In genomic region chr10:76769587-76769986, GRCh38 we compare ENCODE assay signal across 31 cellular contexts.
"Had no signal": no experiment of that assay in that cellular context is flagged by ENCODE, and none has a peak within 500 bp of the region (broad histone marks: within the 10 kb centered on the region; RNA-seq: fewer than 3 reads in every experiment).

No MANE protein-coding gene starts in this region.

- H3K36me3 Mint-ChIP-seq: activated CD4-positive, alpha-beta memory T cell treated with anti-CD3 and anti-CD28 coated beads for 36 hours; activated CD8-positive, alpha-beta memory T cell treated with anti-CD3 and anti-CD28 coated beads, Interleukin-2, amount 10 ng/mL, durations not matched to agents 7 days and 5 days; activated naive CD4-positive, alpha-beta T cell treated with anti-CD3 and anti-CD28 coated beads, Interleukin-2, amount 50 U/mL, for 24 hours; activated naive CD8-positive, alpha-beta T cell treated with anti-CD3 and anti-CD28 coated beads for 36 hours had no signal

- H3K4me3 Mint-ChIP-seq: activated CD4-positive, alpha-beta memory T cell treated with anti-CD3 and anti-CD28 coated beads for 36 hours; activated CD4-positive, alpha-beta T cell treated with anti-CD3 and anti-CD28 coated beads for 36 hours; activated CD4-positive, alpha-beta T cell treated with anti-CD3 and anti-CD28 coated beads, Interleukin-2, amount 10 ng/mL, durations not matched to agents 24 days and 14 days; activated CD8-positive, alpha-beta memory T cell treated with anti-CD3 and anti-CD28 coated beads, Interleukin-2, amount 10 ng/mL, durations not matched to agents 7 days and 5 days; activated CD8-positive, alpha-beta T cell treated with anti-CD3 and anti-CD28 coated beads, Interleukin-2, amount 10 ng/mL, durations not matched to agents 7 days and 5 days; activated naive CD4-positive, alpha-beta T cell treated with anti-CD3 and anti-CD28 coated beads for 36 hours; activated naive CD4-positive, alpha-beta T cell treated with anti-CD3 and anti-CD28 coated beads, Interleukin-2, amount 50 U/mL, for 24 hours; activated naive CD8-positive, alpha-beta T cell treated with anti-CD3 and anti-CD28 coated beads for 36 hours; activated naive CD8-positive, alpha-beta T cell treated with anti-CD3 and anti-CD28 coated beads, Interleukin-2, amount 50 U/mL, for 24 hours; activated T-helper 1 cell treated with anti-CD3 and anti-CD28 coated beads, Interleukin-12 subunit alpha, Interleukin-12 subunit beta, Interleukin-2, Interleukin-4 antibody, amounts not matched to agents 30 ng/mL and 10 ng/mL and 1 ng/mL, durations not matched to agents 14 hours and 24 hours and 36 hours; central memory CD8-positive, alpha-beta T cell; dendritic cell treated with granulocyte-macrophage colony-stimulating factor and Interleukin-4, amounts not matched to agents 40 ng/mL and 50 ng/mL, for 4 days; effector memory CD8-positive, alpha-beta T cell had no signal

- DNase-seq: activated CD4-positive, alpha-beta memory T cell treated with anti-CD3 and anti-CD28 coated beads for 36 hours; activated CD4-positive, alpha-beta T cell treated with anti-CD3 and anti-CD28 coated beads for 36 hours; activated CD4-positive, alpha-beta T cell treated with anti-CD3 and anti-CD28 coated beads, Interleukin-2, amount 10 ng/mL, durations not matched to agents 24 days and 14 days; activated CD4-positive, CD25-positive, alpha-beta regulatory T cell; activated CD4-positive, CD25-positive, alpha-beta regulatory T cell treated with anti-CD3 and anti-CD28 coated beads, Interleukin-2, amount 50 U/mL, for 72 hours; activated CD8-positive, alpha-beta memory T cell treated with anti-CD3 and anti-CD28 coated beads, Interleukin-2, amount 10 ng/mL, durations not matched to agents 7 days and 5 days; activated CD8-positive, alpha-beta memory T cell treated with anti-CD3 and anti-CD28 coated beads, Interleukin-2, amount 50 U/mL, for 4 hours; activated CD8-positive, alpha-beta T cell treated with anti-CD3 and anti-CD28 coated beads, Interleukin-2, amount 10 ng/mL, durations not matched to agents 7 days and 5 days; activated effector memory CD4-positive, alpha-beta T cell treated with anti-CD3 and anti-CD28 coated beads, Interleukin-2, amount 50 U/mL, for 16 hours; activated naive CD4-positive, alpha-beta T cell treated with anti-CD3 and anti-CD28 coated beads for 36 hours; activated naive CD8-positive, alpha-beta T cell treated with anti-CD3 and anti-CD28 coated beads for 36 hours; activated naive CD8-positive, alpha-beta T cell treated with anti-CD3 and anti-CD28 coated beads, Interleukin-2, amount 50 U/mL, for 24 hours; activated T-cell treated with anti-CD3 and anti-CD28 coated beads, Interleukin-2, amount 50 U/mL, for 1 hour; activated T-cell treated with anti-CD3 and anti-CD28 coated beads, Interleukin-2, amount 50 U/mL, for 48 hours; adrenal gland; amygdala; aorta; body of pancreas; dorsolateral prefrontal cortex; effector CD4-positive, alpha-beta T cell; effector memory CD8-positive, alpha-beta T cell; erythroblast; T-helper 2 cell had no signal

- H3K27me3 Mint-ChIP-seq: activated CD4-positive, alpha-beta memory T cell treated with anti-CD3 and anti-CD28 coated beads for 36 hours; activated CD4-positive, alpha-beta T cell treated with anti-CD3 and anti-CD28 coated beads, Interleukin-2, amount 10 ng/mL, durations not matched to agents 24 days and 14 days; activated CD8-positive, alpha-beta memory T cell treated with anti-CD3 and anti-CD28 coated beads, Interleukin-2, amount 10 ng/mL, durations not matched to agents 7 days and 5 days; activated naive CD4-positive, alpha-beta T cell treated with anti-CD3 and anti-CD28 coated beads, Interleukin-2, amount 50 U/mL, for 24 hours; activated naive CD8-positive, alpha-beta T cell treated with anti-CD3 and anti-CD28 coated beads, Interleukin-2, amount 50 U/mL, for 24 hours; central memory CD8-positive, alpha-beta T cell; dendritic cell treated with granulocyte-macrophage colony-stimulating factor and Interleukin-4, amounts not matched to agents 40 ng/mL and 50 ng/mL, for 4 days; effector memory CD8-positive, alpha-beta T cell had no signal

- H3K27ac Mint-ChIP-seq: activated CD4-positive, alpha-beta memory T cell treated with anti-CD3 and anti-CD28 coated beads for 36 hours; activated CD4-positive, alpha-beta T cell treated with anti-CD3 and anti-CD28 coated beads for 36 hours; activated CD4-positive, alpha-beta T cell treated with anti-CD3 and anti-CD28 coated beads, Interleukin-2, amount 10 ng/mL, durations not matched to agents 24 days and 14 days; activated CD8-positive, alpha-beta memory T cell treated with anti-CD3 and anti-CD28 coated beads, Interleukin-2, amount 10 ng/mL, durations not matched to agents 7 days and 5 days; activated CD8-positive, alpha-beta T cell treated with anti-CD3 and anti-CD28 coated beads, Interleukin-2, amount 10 ng/mL, durations not matched to agents 7 days and 5 days; activated naive CD4-positive, alpha-beta T cell treated with anti-CD3 and anti-CD28 coated beads for 36 hours; activated naive CD4-positive, alpha-beta T cell treated with anti-CD3 and anti-CD28 coated beads, Interleukin-2, amount 50 U/mL, for 24 hours; activated naive CD8-positive, alpha-beta T cell treated with anti-CD3 and anti-CD28 coated beads for 36 hours; activated naive CD8-positive, alpha-beta T cell treated with anti-CD3 and anti-CD28 coated beads, Interleukin-2, amount 50 U/mL, for 24 hours; activated T-helper 1 cell treated with anti-CD3 and anti-CD28 coated beads, Interleukin-12 subunit alpha, Interleukin-12 subunit beta, Interleukin-2, Interleukin-4 antibody, amounts not matched to agents 30 ng/mL and 10 ng/mL and 1 ng/mL, durations not matched to agents 14 hours and 24 hours and 36 hours; activated T-helper 2 cell treated with anti-CD3 and anti-CD28 coated beads, Interferon-gamma antibody, Interleukin-2, Interleukin-4, amounts not matched to agents 10 μg/mL and 5 μg/mL and 100 μg/mL, durations not matched to agents 14 hours and 24 hours and 36 hours; dendritic cell treated with granulocyte-macrophage colony-stimulating factor and Interleukin-4, amounts not matched to agents 40 ng/mL and 50 ng/mL, for 4 days; effector memory CD8-positive, alpha-beta T cell had no signal

- H3K27me3 ChIP-seq: adrenal gland, body of pancreas, cardiac muscle cell, esophagus muscularis mucosa had no signal

- H3K9me3 Mint-ChIP-seq: activated CD4-positive, alpha-beta T cell treated with anti-CD3 and anti-CD28 coated beads, Interleukin-2, amount 10 ng/mL, durations not matched to agents 24 days and 14 days; activated naive CD4-positive, alpha-beta T cell treated with anti-CD3 and anti-CD28 coated beads, Interleukin-2, amount 50 U/mL, for 24 hours; activated naive CD8-positive, alpha-beta T cell treated with anti-CD3 and anti-CD28 coated beads for 36 hours; activated T-helper 2 cell treated with anti-CD3 and anti-CD28 coated beads, Interferon-gamma antibody, Interleukin-2, Interleukin-4, amounts not matched to agents 10 μg/mL and 5 μg/mL and 100 μg/mL, durations not matched to agents 14 hours and 24 hours and 36 hours; dendritic cell treated with granulocyte-macrophage colony-stimulating factor and Interleukin-4, amounts not matched to agents 40 ng/mL and 50 ng/mL, for 4 days had no signal

- H3K36me3 ChIP-seq: adrenal gland, cardiac muscle cell, esophagus muscularis mucosa had no signal

- H3K4me3 ChIP-seq: adrenal gland, body of pancreas, cardiac muscle cell, coronary artery, dorsolateral prefrontal cortex, esophagus muscularis mucosa had no signal

- H3K4me1 ChIP-seq: adrenal gland, body of pancreas, esophagus muscularis mucosa had no signal

- ATAC-seq: activated CD4-positive, alpha-beta T cell treated with anti-CD3 and anti-CD28 coated beads for 36 hours; activated CD8-positive, alpha-beta memory T cell treated with anti-CD3 and anti-CD28 coated beads, Interleukin-2, amount 10 ng/mL, durations not matched to agents 7 days and 5 days; activated CD8-positive, alpha-beta T cell treated with anti-CD3 and anti-CD28 coated beads, Interleukin-2, amount 10 ng/mL, durations not matched to agents 7 days and 5 days; activated naive CD8-positive, alpha-beta T cell treated with anti-CD3 and anti-CD28 coated beads, Interleukin-2, amount 50 U/mL, for 24 hours; body of pancreas; effector memory CD8-positive, alpha-beta T cell had no signal

- H3K27ac ChIP-seq: adrenal gland, body of pancreas, cardiac muscle cell, coronary artery, dorsolateral prefrontal cortex had no signal

- H3K4me1 Mint-ChIP-seq: activated CD4-positive, alpha-beta T cell treated with anti-CD3 and anti-CD28 coated beads for 36 hours; activated CD4-positive, alpha-beta T cell treated with anti-CD3 and anti-CD28 coated beads, Interleukin-2, amount 10 ng/mL, durations not matched to agents 24 days and 14 days; activated CD8-positive, alpha-beta memory T cell treated with anti-CD3 and anti-CD28 coated beads, Interleukin-2, amount 10 ng/mL, durations not matched to agents 7 days and 5 days; activated naive CD4-positive, alpha-beta T cell treated with anti-CD3 and anti-CD28 coated beads, Interleukin-2, amount 50 U/mL, for 24 hours; activated naive CD8-positive, alpha-beta T cell treated with anti-CD3 and anti-CD28 coated beads for 36 hours; activated naive CD8-positive, alpha-beta T cell treated with anti-CD3 and anti-CD28 coated beads, Interleukin-2, amount 50 U/mL, for 24 hours; central memory CD8-positive, alpha-beta T cell had no signal

- H3K9me3 ChIP-seq: adrenal gland, body of pancreas had no signal
